33 cellular contexts compared by ENCODE assay signal in genomic region chr9:120138955-120139354, GRCh38.
"Had no signal": no experiment of that assay in that cellular context is flagged by ENCODE, and none has a peak within 500 bp of the region (broad histone marks: within the 10 kb centered on the region; RNA-seq: fewer than 3 reads in every experiment).

No MANE protein-coding gene starts in this region.

- H3K27me3 ChIP-seq: adrenal gland, body of pancreas, brain microvascular endothelial cell, breast epithelium had no signal

- H3K9me3 ChIP-seq: adrenal gland had no signal

- H3K36me3 ChIP-seq: adrenal gland, brain microvascular endothelial cell, breast epithelium had no signal

- DNase-seq: activated B cell treated with CpG ODN at 0.5 μM for 24 hours; activated CD4-positive, alpha-beta memory T cell treated with anti-CD3 and anti-CD28 coated beads for 36 hours; activated CD4-positive, alpha-beta T cell treated with anti-CD3 and anti-CD28 coated beads for 4 hours; activated CD4-positive, alpha-beta T cell treated with anti-CD3 and anti-CD28 coated beads, Interleukin-2, amount 10 ng/mL, durations not matched to agents 24 days and 14 days; activated CD4-positive, alpha-beta T cell treated with anti-CD3 and anti-CD28 coated beads, Interleukin-2, amount 50 U/mL, for 1 hour; activated CD4-positive, alpha-beta T cell treated with anti-CD3 and anti-CD28 coated beads, Interleukin-2, amount 50 U/mL, for 4 hours; activated CD4-positive, CD25-positive, alpha-beta regulatory T cell treated with anti-CD3 and anti-CD28 coated beads, Interleukin-2, amount 50 U/mL, for 72 hours; activated CD8-positive, alpha-beta memory T cell treated with anti-CD3 and anti-CD28 coated beads, Interleukin-2, amount 50 U/mL, for 4 hours; activated CD8-positive, alpha-beta T cell treated with anti-CD3 and anti-CD28 coated beads for 36 hours; activated effector memory CD4-positive, alpha-beta T cell treated with anti-CD3 and anti-CD28 coated beads, Interleukin-2, amount 50 U/mL, for 16 hours; activated gamma-delta T cell treated with Interleukin-2 at 50 U/mL for 16 hours; activated naive CD4-positive, alpha-beta T cell; activated naive CD4-positive, alpha-beta T cell treated with anti-CD3 and anti-CD28 coated beads for 36 hours; activated naive CD4-positive, alpha-beta T cell treated with anti-CD3 and anti-CD28 coated beads, Interleukin-2, amount 50 U/mL, for 16 hours; activated naive CD8-positive, alpha-beta T cell treated with anti-CD3 and anti-CD28 coated beads for 36 hours; activated T-cell treated with anti-CD3 and anti-CD28 coated beads for 4 hours; activated T-cell treated with anti-CD3 and anti-CD28 coated beads, Interleukin-2, amount 50 U/mL, for 1 hour; activated T-cell treated with anti-CD3 and anti-CD28 coated beads, Interleukin-2, amount 50 U/mL, for 4 hours; activated T-cell treated with anti-CD3 and anti-CD28 coated beads, Interleukin-2, amount 50 U/mL, for 72 hours; adrenal gland; amniotic stem cell; aorta; body of pancreas; brain microvascular endothelial cell; central memory CD4-positive, alpha-beta T cell; T-helper 2 cell; T-helper 9 cell had no signal

- H3K27ac ChIP-seq: adrenal gland, body of pancreas, brain microvascular endothelial cell, breast epithelium, VCaP had no signal

- H3K4me3 ChIP-seq: adrenal gland, body of pancreas, breast epithelium had no signal

- FAIRE-seq: astrocyte, TTC549 had no signal

- ATAC-seq: activated CD8-positive, alpha-beta T cell treated with anti-CD3 and anti-CD28 coated beads for 36 hours; activated naive CD4-positive, alpha-beta T cell treated with anti-CD3 and anti-CD28 coated beads, Interleukin-2, amount 50 U/mL, for 72 hours; activated T-cell treated with anti-CD3 and anti-CD28 coated beads, Interleukin-2, amount 50 U/mL, for 4 hours; activated T-cell treated with anti-CD3 and anti-CD28 coated beads, Interleukin-2, amount 50 U/mL, for 72 hours; activated T-helper 17 cell treated with anti-CD3 and anti-CD28 coated beads, Interleukin-2, amount 50 U/mL, for 72 hours; body of pancreas had no signal

- H3K4me1 ChIP-seq: adrenal gland, body of pancreas, breast epithelium had no signal
